In the genomic region with DNA sequence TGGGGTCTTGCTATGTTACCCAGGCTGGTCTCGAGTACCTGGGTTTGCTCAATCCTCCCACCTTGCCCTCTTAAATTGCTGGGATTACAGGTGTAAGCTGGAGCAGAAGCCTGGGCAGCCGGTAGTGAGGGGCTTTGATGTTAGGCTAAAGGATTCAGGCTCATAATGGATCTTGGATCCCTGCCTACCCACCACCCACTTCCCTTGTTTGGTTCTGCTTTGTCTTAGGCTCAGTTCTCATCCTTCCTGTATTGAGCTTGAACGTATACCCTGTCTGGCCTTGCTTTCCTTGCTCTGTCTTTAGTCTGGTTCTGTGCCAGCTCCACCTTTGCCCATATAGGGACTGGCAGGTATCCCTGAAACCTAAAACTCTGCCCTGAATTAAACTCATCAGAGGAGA, we compare ENCODE assay signal across 13 cellular contexts. TPM values are rescaled to one million over a fixed set of nuclear protein-coding genes. Genes with fewer than 3 reads are reported as not detected.
DNase-seq lines count a peak whose midpoint lies in the region; ATAC-seq and TF ChIP-seq lines count a peak whose summit lies in the region.
"Had no signal": no experiment of that assay in that cellular context is flagged by ENCODE, and none has a peak within 500 bp of the region (broad histone marks: within the 10 kb centered on the region; RNA-seq: fewer than 3 reads in every experiment).

No MANE protein-coding gene starts in this region.

- POLR2A ChIA-PET in CD8-positive, alpha-beta T cell (lab: Charles Lee) = interaction anchor here (0.6 to 1.7 kb wide), 3 partner anchors 177 to 1033 kb away, joined by 3 to 4 read pairs (median 3); partner anchors contain the start of genes C15orf39 and STOML1

- peaks cover 9% of the 10 kb centered on the region for H3K36me3 Mint-ChIP-seq in CD8-positive, alpha-beta T cell

- peak overlapping the region; percentile 34 for H3K27ac Mint-ChIP-seq in CD8-positive, alpha-beta T cell

- no peak for TF ChIP-seq CTCF in CD8-positive, alpha-beta T cell (IDR thresholded peaks at IDR 0.05)
- TF ChIP-seq CTCF in VCaP (conservative IDR thresholded peaks at IDR 0.05) = no peak
- TF ChIP-seq CTCF in thyroid gland (IDR thresholded peaks at IDR 0.05) = no peak
- TF ChIP-seq CTCF in BE2C (IDR thresholded peaks at IDR 0.05; ENCODE audit: low read depth, low read length) = no peak

- H3K4me1 ChIP-seq in CD8-positive, alpha-beta T cell (ENCODE audit: insufficient read depth, low read length) = peaks cover 8% of the 10 kb centered on the region
- H3K4me1 ChIP-seq in HUES64 (ENCODE audit: insufficient read depth, low read length) = peaks cover 7% of the 10 kb centered on the region; the same call in 1 of the 2 replicates
- peaks cover 12 to 27% of the 10 kb centered on the region in 2 donors for H3K4me1 ChIP-seq in muscle layer of duodenum (ENCODE audit: control insufficient read depth in 1 of 2, insufficient read depth in 2 of 2, low read length in 2 of 2)
- peaks cover 13 to 26% of the 10 kb centered on the region in 2 donors for H3K4me1 ChIP-seq in thyroid gland
- peaks cover under 1% of the 10 kb centered on the region for H3K4me1 ChIP-seq in BE2C

- no peaks in the 10 kb centered on the region for H3K27me3 ChIP-seq in CD8-positive, alpha-beta T cell (ENCODE audit: insufficient read depth, low read length)
- H3K27me3 ChIP-seq in HUES64 (ENCODE audit: insufficient read depth, low read length) = no peaks in the 10 kb centered on the region
- no peaks in the 10 kb centered on the region for H3K27me3 ChIP-seq in muscle layer of duodenum (ENCODE audit: low read depth, low read length)
- no peaks in the 10 kb centered on the region for H3K27me3 ChIP-seq in thyroid gland
- H3K27me3 ChIP-seq in BE2C = no peaks in the 10 kb centered on the region

- no peaks in the 10 kb centered on the region for H3K9me3 Mint-ChIP-seq in CD8-positive, alpha-beta T cell

- H3K9ac ChIP-seq in HUES64 (ENCODE audit: low read depth, low read length) = 0 out of 2 replicates have a peak overlapping the region, but pooled peaks have one; percentile 37

- CTCF ChIA-PET in CD8-positive, alpha-beta T cell (lab: Charles Lee) = interaction anchor here (0.6 to 9.2 kb wide), 3 partner anchors 75 to 355 kb away, joined by 3 to 114 read pairs (median 3); no protein-coding TSS in a partner anchor

- peaks cover 18% of the 10 kb centered on the region for H3K4me1 Mint-ChIP-seq in CD8-positive, alpha-beta T cell (ENCODE audit: low read depth)

- H3K27me3 Mint-ChIP-seq in CD8-positive, alpha-beta T cell (ENCODE audit: low read depth) = no peaks in the 10 kb centered on the region

- intact Hi-C loops in CD8-positive, alpha-beta T cell (cut with DNase I, micrococcal nuclease) = loop anchor here (5.0 to 10.0 kb wide), 7 partner anchors 277 to 1390 kb away; partner anchors contain the start of genes CLK3 (in 1 of the 2), NPTN (in 1 of the 2), PML (in 1 of the 2) and SIN3A (in 1 of the 2)
- intact Hi-C loops in thyroid gland (cut with DNase I) = no loop called here

- no peak for ATAC-seq in CD8-positive, alpha-beta T cell
- ATAC-seq in HG03520 (IDR thresholded peaks at IDR 0.05; ENCODE audit: unreplicated experiment) = no peak

- H3K4me3 Mint-ChIP-seq in CD8-positive, alpha-beta T cell = peak overlapping the region; percentile 92

- H3K36me3 ChIP-seq in CD8-positive, alpha-beta T cell (ENCODE audit: insufficient read depth, low read length) = no peaks in the 10 kb centered on the region
- H3K36me3 ChIP-seq in HUES64 (ENCODE audit: insufficient read depth, low read length) (peaks cover 9% of the 10 kb centered on the region; the same call in 1 of the 2 replicates), muscle layer of duodenum (ENCODE audit: control insufficient read depth in 1 of 2, insufficient read depth in 2 of 2, low read length in 2 of 2) (no peaks in the 10 kb centered on the region), thyroid gland (no peaks in the 10 kb centered on the region), BE2C (peaks cover 14% of the 10 kb centered on the region)
- H3K36me3 ChIP-seq: thoracic aorta had no signal

- H3K27ac ChIP-seq in CD8-positive, alpha-beta T cell (ENCODE audit: low read depth, low read length) = no peak overlapping the region
- H3K27ac ChIP-seq in HUES64 (ENCODE audit: low read depth, low read length) = no peak overlapping the region
- H3K27ac ChIP-seq in VCaP = peak overlapping the region; percentile 96
- peak overlapping the region; percentile 21 for H3K27ac ChIP-seq in muscle layer of duodenum (ENCODE audit: low read length)
- H3K27ac ChIP-seq in thyroid gland = no peak overlapping the region
- H3K27ac ChIP-seq: thoracic aorta had no signal

- no peaks in the 10 kb centered on the region for H3K9me3 ChIP-seq in CD8-positive, alpha-beta T cell (ENCODE audit: low read length)
- no peaks in the 10 kb centered on the region for H3K9me3 ChIP-seq in HUES64 (ENCODE audit: insufficient read depth, low read depth, low read length)
- H3K9me3 ChIP-seq in muscle layer of duodenum (ENCODE audit: control insufficient read depth in 1 of 2, low read length in 2 of 2) = no peaks in the 10 kb centered on the region
- H3K9me3 ChIP-seq in thyroid gland = no peaks in the 10 kb centered on the region
- no peaks in the 10 kb centered on the region for H3K9me3 ChIP-seq in BE2C
- H3K9me3 ChIP-seq: thoracic aorta had no signal

- WGBS in HUES64 = 96% methylated on average over 3 of the region's 3 CpGs
- 81 to 89% methylated on average over 3 of the region's 3 CpGs for WGBS in thyroid gland, 2 donors

- no peak overlapping the region for H3K4me3 ChIP-seq in CD8-positive, alpha-beta T cell (ENCODE audit: low read depth, low read length)
- H3K4me3 ChIP-seq in HUES64 (ENCODE audit: low read length) = no peak overlapping the region
- H3K4me3 ChIP-seq in muscle layer of duodenum (ENCODE audit: low read depth in 1 of 2, low read length in 2 of 2) = no peak overlapping the region
- H3K4me3 ChIP-seq in thyroid gland (replicated peaks in 1 of 3) = no peak overlapping the region
- no peak overlapping the region for H3K4me3 ChIP-seq in BE2C (ENCODE audit: low read depth, low read length)
- H3K4me3 ChIP-seq: thoracic aorta had no signal

- no peak for DNase-seq in CD8-positive, alpha-beta T cell
- DNase-seq in NCI-H1105 (lab: John Stamatoyannopoulos, UW) (no peak), thyroid gland (no peak), BE2C (no peak)
- DNase-seq: activated gamma-delta T cell treated with Interleukin-2 at 50 U/mL for 16 hours; H7; NCI-H2171; stimulated activated CD4-positive, alpha-beta T cell treated with anti-CD3 and anti-CD28 coated beads, Interleukin-4, amount 100 ng/mL, for 4 hours had no signal

- no peak for TF ChIP-seq POLR2A in thyroid gland (IDR thresholded peaks at IDR 0.05)

RNA-seq across cellular contexts. Expression of gene PPCDC, which starts 1.7 kb away (rescaled TPM):
- total RNA-seq in CD8-positive, alpha-beta T cell = 1 to 10 TPM; 6.0 to 6.5 TPM
- polyA plus RNA-seq in HUES64 (2013, experiment 1 of 2) = 12.9 TPM
- polyA plus RNA-seq in HUES64 (2013, experiment 2 of 2) = 13.6 TPM
- total RNA-seq in thyroid gland = 10 to 100 TPM in 3 of 4 donors, 1 to 10 TPM in 1; 3.5 to 31.2 (median 20.6) TPM
- polyA plus RNA-seq in BE2C (2012; ENCODE audit: insufficient read depth, insufficient read length, low read depth) = 37.0 TPM

RNA-seq across cellular contexts. Expression of gene SCAMP5, which starts 29.7 kb away (rescaled TPM):
- total RNA-seq in CD8-positive, alpha-beta T cell = under 1 TPM; 0.71 to 0.72 TPM
- polyA plus RNA-seq in HUES64 (2013, experiment 1 of 2) = 25.0 TPM
- 29.3 TPM for polyA plus RNA-seq in HUES64 (2013, experiment 2 of 2)
- 10 to 100 TPM in 2 of 4 donors, 1 to 10 TPM in 2; 7.6 to 16.7 (median 10.1) TPM for total RNA-seq in thyroid gland
- 261 TPM for polyA plus RNA-seq in BE2C (2012; ENCODE audit: insufficient read depth, insufficient read length, low read depth)

Comparison
In these comparisons a context has a peak if more than half of its experiments do, and no peak if none do; other contexts are left out.
1. H3K27ac ChIP-seq: peak in VCaP (single experiment) and muscle layer of duodenum (single experiment); none in CD8-positive, alpha-beta T cell (single experiment), HUES64 (single experiment) and thyroid gland (0 of 3).
2. RNA of gene SCAMP5, which starts 29.7 kb away (total RNA-seq): 7.6 to 16.7 TPM in thyroid gland; 0.71 to 0.72 TPM in CD8-positive, alpha-beta T cell; every median in the first group is over 4 times any median in the second.